9 cellular contexts compared by ENCODE assay signal in the genomic region with DNA sequence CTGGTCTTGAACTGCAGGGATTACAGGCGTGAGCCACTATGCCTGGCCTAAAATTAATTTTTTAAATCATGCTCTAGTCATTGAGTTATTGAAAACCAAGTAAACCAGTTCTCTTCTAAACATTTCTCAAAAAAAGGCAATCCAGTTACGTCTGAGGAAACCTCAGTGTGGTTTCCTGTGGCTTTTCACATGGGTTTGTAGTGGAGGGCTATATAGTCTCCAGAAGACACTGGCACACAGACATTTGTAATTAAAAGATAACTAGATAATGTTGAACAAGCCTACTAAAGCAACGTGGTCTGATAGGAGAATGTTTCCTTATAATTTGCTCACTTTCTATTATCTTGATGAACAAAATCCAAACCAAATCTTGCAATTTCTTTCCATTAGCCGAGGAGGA. TPM values are rescaled to one million over a fixed set of nuclear protein-coding genes. Genes with fewer than 3 reads are reported as not detected.
DNase-seq lines count a peak whose midpoint lies in the region; ATAC-seq and TF ChIP-seq lines count a peak whose summit lies in the region.
"Had no signal": no experiment of that assay in that cellular context is flagged by ENCODE, and none has a peak within 500 bp of the region (broad histone marks: within the 10 kb centered on the region; RNA-seq: fewer than 3 reads in every experiment).

No MANE protein-coding gene starts in this region.

- H3K27me3 ChIP-seq in CD8-positive, alpha-beta memory T cell (ENCODE audit: insufficient read depth, low read length, poor library complexity, severe bottlenecking) = no peaks in the 10 kb centered on the region
- H3K27me3 ChIP-seq in Loucy (ENCODE audit: insufficient read depth, low read length, poor library complexity, severe bottlenecking) = peaks cover 56% of the 10 kb centered on the region
- no peaks in the 10 kb centered on the region for H3K27me3 ChIP-seq in Karpas-422 (ENCODE audit: low read length)

- peak overlapping the region; percentile 63 to 89 (median 77) for H3K4me3 Mint-ChIP-seq in CD8-positive, alpha-beta memory T cell
- H3K4me3 Mint-ChIP-seq in natural killer cell = peak overlapping the region; percentile 79
- no peak overlapping the region for H3K4me3 Mint-ChIP-seq in WTC11

- H3K36me3 ChIP-seq in CD8-positive, alpha-beta memory T cell (ENCODE audit: insufficient read depth, low read length) = no peaks in the 10 kb centered on the region
- H3K36me3 ChIP-seq in Loucy (ENCODE audit: insufficient read depth, low read length) = no peaks in the 10 kb centered on the region
- H3K36me3 ChIP-seq in Karpas-422 (ENCODE audit: insufficient read depth, low read length) = no peaks in the 10 kb centered on the region

- H2AFZ ChIP-seq in Loucy (ENCODE audit: low read length) = no peak overlapping the region
- no peak overlapping the region for H2AFZ ChIP-seq in Karpas-422 (ENCODE audit: low read length)

- TF ChIP-seq CTCF in Loucy (conservative IDR thresholded peaks at IDR 0.05; ENCODE audit: low read length) = no peak
- no peak for TF ChIP-seq CTCF in natural killer cell (IDR thresholded peaks at IDR 0.05)
- no peak for TF ChIP-seq CTCF in WTC11 (IDR thresholded peaks at IDR 0.05)

- H3K79me2 ChIP-seq in Loucy (ENCODE audit: insufficient read depth, low read length) (no peaks in the 10 kb centered on the region), Karpas-422 (ENCODE audit: low read length) (no peaks in the 10 kb centered on the region)

- peaks cover 1 to 4% of the 10 kb centered on the region in 2 donors for H3K27me3 Mint-ChIP-seq in CD8-positive, alpha-beta memory T cell
- H3K27me3 Mint-ChIP-seq in natural killer cell (ENCODE audit: low read depth in 2 of 2) (peaks cover 28 to 32% of the 10 kb centered on the region in 2 donors), WTC11 (ENCODE audit: low read depth) (no peaks in the 10 kb centered on the region)

- H3K9ac ChIP-seq in Loucy (ENCODE audit: low read depth, low read length, poor library complexity, severe bottlenecking) (no peak overlapping the region), Karpas-422 (ENCODE audit: low read length) (no peak overlapping the region)

- peak overlapping the region; percentile 11 to 96 (median 86) for H3K27ac Mint-ChIP-seq in CD8-positive, alpha-beta memory T cell
- H3K27ac Mint-ChIP-seq in natural killer cell (peak overlapping the region; percentile 36 to 50), WTC11 (no peak overlapping the region)

- 0 out of 2 replicates have a peak, but pooled peaks cover 5% of the 10 kb centered on the region for H3F3A ChIP-seq in Loucy (ENCODE audit: low read depth)

- H3K9me3 ChIP-seq in CD8-positive, alpha-beta memory T cell (ENCODE audit: low read length) = no peaks in the 10 kb centered on the region
- H3K9me3 ChIP-seq in Loucy (ENCODE audit: insufficient read depth, low read depth, low read length) (no peaks in the 10 kb centered on the region), Karpas-422 (ENCODE audit: low read length) (no peaks in the 10 kb centered on the region)

- peaks cover 0 to 8% (median 0%) of the 10 kb centered on the region in 3 donors for H3K36me3 Mint-ChIP-seq in CD8-positive, alpha-beta memory T cell
- H3K36me3 Mint-ChIP-seq in natural killer cell (no peaks in the 10 kb centered on the region), WTC11 (no peaks in the 10 kb centered on the region)

- H3K4me3 ChIP-seq in CD8-positive, alpha-beta memory T cell (ENCODE audit: low read length) = peak overlapping the region; percentile 4
- H3K4me3 ChIP-seq in Loucy (ENCODE audit: low read length, poor library complexity, severe bottlenecking) (no peak overlapping the region), Karpas-422 (ENCODE audit: low read length) (no peak overlapping the region)

- CTCF ChIA-PET in CD8-positive, alpha-beta memory T cell (lab: Charles Lee) = interaction anchor here (1.0 kb wide), 1 partner anchor 19 kb away, joined by 4 read pairs; no protein-coding TSS in a partner anchor
- CTCF ChIA-PET in WTC11 (lab: Charles Lee) = interaction anchor here (0.8 to 1.0 kb wide), 2 partner anchors 19 to 88 kb away, joined by 3 to 4 read pairs; no protein-coding TSS in a partner anchor

- peak; percentile 10 to 49 (median 40) for ATAC-seq in natural killer cell
- ATAC-seq in HG02885 (IDR thresholded peaks at IDR 0.05; ENCODE audit: poor library complexity, unreplicated experiment) = no peak
- no peak for ATAC-seq in WTC11

- peaks cover 52% of the 10 kb centered on the region for H3K4me1 ChIP-seq in CD8-positive, alpha-beta memory T cell (ENCODE audit: insufficient read depth, low read length)
- H3K4me1 ChIP-seq in Loucy (ENCODE audit: insufficient read depth, low read length, poor library complexity, severe bottlenecking) (peaks cover 29% of the 10 kb centered on the region), Karpas-422 (ENCODE audit: low read length) (peaks cover 15% of the 10 kb centered on the region)

- H3K4me2 ChIP-seq in Loucy (ENCODE audit: low read depth, low read length, poor library complexity, severe bottlenecking) (peak overlapping the region; percentile 29), Karpas-422 (ENCODE audit: low read depth, low read length, poor library complexity, severe bottlenecking) (no peak overlapping the region)

- POLR2A ChIA-PET in CD8-positive, alpha-beta memory T cell (lab: Charles Lee) = interaction anchor here (0.6 to 1.4 kb wide), 2 partner anchors 11 to 18 kb away, joined by 4 to 6 read pairs; no protein-coding TSS in a partner anchor
- POLR2A ChIA-PET in WTC11 (lab: Charles Lee) = no interaction called here

- H3K9me2 ChIP-seq in Loucy (replicated peaks; ENCODE audit: low read depth, low read length) = no peaks in the 10 kb centered on the region
- H3K9me2 ChIP-seq in Karpas-422 (replicated peaks; ENCODE audit: insufficient read depth, low read length) = no peaks in the 10 kb centered on the region

- no peak overlapping the region for H3K27ac ChIP-seq in CD8-positive, alpha-beta memory T cell (ENCODE audit: low read depth, low read length)
- no peak overlapping the region for H3K27ac ChIP-seq in Karpas-422 (ENCODE audit: low read length)

- intact Hi-C loops in natural killer cell (cut with micrococcal nuclease) = no loop called here

- peaks cover 48 to 61% (median 55%) of the 10 kb centered on the region in 3 donors for H3K4me1 Mint-ChIP-seq in CD8-positive, alpha-beta memory T cell
- H3K4me1 Mint-ChIP-seq in natural killer cell = peaks cover 28 to 30% of the 10 kb centered on the region in 2 donors
- H3K4me1 Mint-ChIP-seq in WTC11 = peaks cover 10% of the 10 kb centered on the region

- H4K20me1 ChIP-seq in Loucy (ENCODE audit: insufficient read depth, low read length, poor library complexity, severe bottlenecking) (peaks cover 3% of the 10 kb centered on the region), Karpas-422 (ENCODE audit: insufficient read depth, low read depth, low read length) (no peaks in the 10 kb centered on the region)

- H3K9me3 Mint-ChIP-seq in CD8-positive, alpha-beta memory T cell = no peaks in the 10 kb centered on the region
- no peaks in the 10 kb centered on the region for H3K9me3 Mint-ChIP-seq in natural killer cell
- no peaks in the 10 kb centered on the region for H3K9me3 Mint-ChIP-seq in WTC11

- peak; percentile 26 to 82 (median 78) for DNase-seq in CD8-positive, alpha-beta memory T cell
- DNase-seq in activated CD8-positive, alpha-beta memory T cell treated with anti-CD3 and anti-CD28 coated beads, Interleukin-2, amount 50 U/mL, for 4 hours = peak; percentile 35
- peak; percentile 29 for DNase-seq in natural killer cell
- no peak for DNase-seq in WTC11 (ENCODE audit: low spot score)
- DNase-seq in Karpas-422 = no peak
- DNase-seq in NCI-H526 (lab: John Stamatoyannopoulos, UW) = no peak
- DNase-seq: NCI-H524 had no signal

TF ChIP-seq in WTC11, 78 proteins besides CTCF, POLR2A, EP300 and RAD21 (continues in another document):
- TF ChIP-seq ZNF671 (CRISPR knock-in tag; IDR thresholded peaks at IDR 0.05) (no peak), TEAD4 (CRISPR knock-in tag; IDR thresholded peaks at IDR 0.05) (no peak), ETV6 (CRISPR knock-in tag; IDR thresholded peaks at IDR 0.05) (no peak), SP1 (CRISPR knock-in tag; conservative IDR thresholded peaks at IDR 0.05) (no peak), KAT7 (CRISPR knock-in tag; IDR thresholded peaks at IDR 0.05; ENCODE audit: borderline replicate concordance) (no peak), CBFB (CRISPR knock-in tag; IDR thresholded peaks at IDR 0.05; ENCODE audit: low read depth) (no peak), HMGA2 (CRISPR knock-in tag; IDR thresholded peaks at IDR 0.05) (no peak), JUN (CRISPR knock-in tag; IDR thresholded peaks at IDR 0.05) (no peak), IRF2 (CRISPR knock-in tag; IDR thresholded peaks at IDR 0.05; ENCODE audit: borderline replicate concordance, low read depth) (no peak), ZNF232 (CRISPR knock-in tag; IDR thresholded peaks at IDR 0.05) (no peak), NFATC4 (CRISPR knock-in tag; IDR thresholded peaks at IDR 0.05) (no peak), MXD4 (CRISPR knock-in tag; IDR thresholded peaks at IDR 0.05; ENCODE audit: borderline replicate concordance) (no peak), ZBTB21 (CRISPR knock-in tag; IDR thresholded peaks at IDR 0.05; ENCODE audit: borderline replicate concordance) (no peak)
- TF ChIP-seq, protein P1, sequence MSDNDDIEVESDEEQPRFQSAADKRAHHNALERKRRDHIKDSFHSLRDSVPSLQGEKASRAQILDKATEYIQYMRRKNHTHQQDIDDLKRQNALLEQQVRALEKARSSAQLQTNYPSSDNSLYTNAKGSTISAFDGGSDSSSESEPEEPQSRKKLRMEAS (CRISPR knock-in tag; IDR thresholded peaks at IDR 0.05) = no peak
- TF ChIP-seq, protein P2, sequence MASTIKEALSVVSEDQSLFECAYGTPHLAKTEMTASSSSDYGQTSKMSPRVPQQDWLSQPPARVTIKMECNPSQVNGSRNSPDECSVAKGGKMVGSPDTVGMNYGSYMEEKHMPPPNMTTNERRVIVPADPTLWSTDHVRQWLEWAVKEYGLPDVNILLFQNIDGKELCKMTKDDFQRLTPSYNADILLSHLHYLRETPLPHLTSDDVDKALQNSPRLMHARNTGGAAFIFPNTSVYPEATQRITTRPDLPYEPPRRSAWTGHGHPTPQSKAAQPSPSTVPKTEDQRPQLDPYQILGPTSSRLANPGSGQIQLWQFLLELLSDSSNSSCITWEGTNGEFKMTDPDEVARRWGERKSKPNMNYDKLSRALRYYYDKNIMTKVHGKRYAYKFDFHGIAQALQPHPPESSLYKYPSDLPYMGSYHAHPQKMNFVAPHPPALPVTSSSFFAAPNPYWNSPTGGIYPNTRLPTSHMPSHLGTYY (CRISPR knock-in tag; IDR thresholded peaks at IDR 0.05) = no peak

RNA-seq across cellular contexts. Expression of a gene that starts 5.2 kb away (rescaled TPM):
- total RNA-seq in CD8-positive, alpha-beta memory T cell = 10 to 100 TPM; 32.6 to 34.5 TPM
- 53.4 TPM for polyA plus RNA-seq in CD8-positive, alpha-beta memory T cell
- total RNA-seq in natural killer cell (100 to 1,000 TPM in 2 of 3 donors, 10 to 100 TPM in 1; 51.1 to 123 (median 110) TPM), WTC11 (2021) (33.5 to 37.9 TPM (median 36.0 TPM) in 3 replicates)
- 8.2 and 25.9 TPM in 2 replicates for total RNA-seq in Karpas-422 (2014; rRNA removed; shearing (Covaris generic); ENCODE audit: low replicate concordance)

RNA-seq across cellular contexts. Expression of a gene that starts 36.0 kb away (rescaled TPM):
- not detected for total RNA-seq in CD8-positive, alpha-beta memory T cell
- polyA plus RNA-seq in CD8-positive, alpha-beta memory T cell = not detected
- total RNA-seq in natural killer cell (not detected), WTC11 (2021) (0.07 to 0.11 TPM (median 0.09 TPM) in 3 replicates)
- total RNA-seq in Karpas-422 (2014; rRNA removed; shearing (Covaris generic); ENCODE audit: low replicate concordance) = not detected in 2 replicates

Comparison
In these comparisons a context has a peak if more than half of its experiments do, and no peak if none do; other contexts are left out.
1. DNase-seq: peak in CD8-positive, alpha-beta memory T cell (5 of 5), activated CD8-positive, alpha-beta memory T cell treated with anti-CD3 and anti-CD28 coated beads, Interleukin-2, amount 50 U/mL, for 4 hours (single experiment) and natural killer cell (single experiment); none in WTC11 (single experiment), Karpas-422 (single experiment) and NCI-H526 (0 of 2).
2. ATAC-seq: peak in natural killer cell (3 of 3); none in HG02885 (single experiment) and WTC11 (single experiment).